Comparison of ENCODE assay signal across 9 cellular contexts in genomic region chr5:35478856-35479682, GRCh38.
DNase-seq lines count a peak whose midpoint lies in the region; ATAC-seq and TF ChIP-seq lines count a peak whose summit lies in the region.
"Had no signal": no experiment of that assay in that cellular context is flagged by ENCODE, and none has a peak within 500 bp of the region (broad histone marks: within the 10 kb centered on the region; RNA-seq: fewer than 3 reads in every experiment).

No MANE protein-coding gene starts in this region.

- 57 to 59% methylated on average over 5 of the region's 5 CpGs for WGBS in esophagus squamous epithelium, 2 donors

- POLR2A ChIA-PET in Caco-2 (lab: Charles Lee): interaction anchor here (0.6 kb wide), 2 partner anchors 539 to 563 kb away, joined by 3 to 5 read pairs; partner anchors contain the start of gene BRIX1

- TF ChIP-seq CTCF in esophagus squamous epithelium (IDR thresholded peaks at IDR 0.05) (no peak), progenitor cell of endocrine pancreas (IDR thresholded peaks at IDR 0.05; ENCODE audit: unreplicated experiment) (no peak), Caco-2 (IDR thresholded peaks at IDR 0.05; ENCODE audit: insufficient read depth in 1 of 2, low read depth in 1 of 2, low read length in 1 of 2, severe bottlenecking in 1 of 2, unreplicated experiment in 1 of 2) (no peak)

- intact Hi-C loops in esophagus squamous epithelium (cut with DNase I) (no loop called here), Caco-2 (cut with micrococcal nuclease; ENCODE audit: unreplicated experiment) (no loop called here)

- H3K36me3 Mint-ChIP-seq in progenitor cell of endocrine pancreas (ENCODE audit: insufficient read depth) (no peaks in the 10 kb centered on the region), Caco-2 (ENCODE audit: insufficient read depth, unreplicated experiment) (no peaks in the 10 kb centered on the region)

- H3K4me3 Mint-ChIP-seq in progenitor cell of endocrine pancreas (ENCODE audit: low read depth): no peak overlapping the region
- H3K4me3 Mint-ChIP-seq in Caco-2 (ENCODE audit: unreplicated experiment): no peak overlapping the region

- ATAC-seq in HG02870 (IDR thresholded peaks at IDR 0.05; ENCODE audit: unreplicated experiment): peak; percentile 72
- no peak for ATAC-seq in HG03457 (IDR thresholded peaks at IDR 0.05; ENCODE audit: unreplicated experiment)
- ATAC-seq: K562 had no signal

- CTCF ChIA-PET in Caco-2 (lab: Charles Lee): interaction anchor here (0.6 kb wide), 1 partner anchor 447 kb away, joined by 3 read pairs; no protein-coding TSS in a partner anchor

- peak overlapping the region in 3 of 4 donors; percentile 0 to 47 (median 17) for H3K4me3 ChIP-seq in esophagus squamous epithelium
- no peak overlapping the region for H3K4me3 ChIP-seq in Caco-2 (ENCODE audit: low read depth, low read length)
- H3K4me3 ChIP-seq: K562 had no signal

- H3K36me3 ChIP-seq in esophagus squamous epithelium: no peaks in the 10 kb centered on the region
- H3K36me3 ChIP-seq in Caco-2 (ENCODE audit: control insufficient read depth, insufficient read depth, low read length): no peaks in the 10 kb centered on the region

- no peaks in the 10 kb centered on the region for H3K9me3 Mint-ChIP-seq in progenitor cell of endocrine pancreas (ENCODE audit: low read depth)
- H3K9me3 Mint-ChIP-seq in Caco-2 (ENCODE audit: unreplicated experiment): no peaks in the 10 kb centered on the region

- H3K4me1 Mint-ChIP-seq in progenitor cell of endocrine pancreas (ENCODE audit: low read depth): peaks cover 24% of the 10 kb centered on the region
- H3K4me1 Mint-ChIP-seq in Caco-2 (ENCODE audit: low read depth, unreplicated experiment): no peaks in the 10 kb centered on the region

- no peaks in the 10 kb centered on the region for H3K27me3 Mint-ChIP-seq in progenitor cell of endocrine pancreas
- no peaks in the 10 kb centered on the region for H3K27me3 Mint-ChIP-seq in Caco-2 (ENCODE audit: insufficient read depth, unreplicated experiment)

- peak; percentile 59 for DNase-seq in ELR (ENCODE audit: low read depth)
- DNase-seq in SK-MEL-5 (ENCODE audit: low read depth, low spot score): peak; percentile 86
- no peak for DNase-seq in esophagus squamous epithelium (lab: John Stamatoyannopoulos, UW)
- no peak for DNase-seq in progenitor cell of endocrine pancreas (ENCODE audit: low spot score, unreplicated experiment)
- DNase-seq in NCI-H1436 (lab: John Stamatoyannopoulos, UW): no peak
- DNase-seq in Caco-2: no peak

- H3K4me1 ChIP-seq in esophagus squamous epithelium: peaks cover 0 to 15% (median 0%) of the 10 kb centered on the region in 3 donors
- peaks cover 14% of the 10 kb centered on the region for H3K4me1 ChIP-seq in Caco-2

- H3K27ac ChIP-seq in esophagus squamous epithelium: peak overlapping the region; percentile 45 to 69 (median 50)

- H3K27ac Mint-ChIP-seq in progenitor cell of endocrine pancreas: peak overlapping the region; percentile 94
- H3K27ac Mint-ChIP-seq in Caco-2 (ENCODE audit: unreplicated experiment): no peak overlapping the region

- BruUV-seq in Caco-2 (replicated peaks; lab: Mats Ljungman, UMichigan): no TSS peak

- H3K27me3 ChIP-seq in esophagus squamous epithelium: no peaks in the 10 kb centered on the region
- no peaks in the 10 kb centered on the region for H3K27me3 ChIP-seq in Caco-2 (replicated peaks; ENCODE audit: control insufficient read depth, insufficient read depth, low read length)

- in situ Hi-C loops in SK-MEL-5 (cut with HindIII; ENCODE audit: low pct_unique_long_range_greater_than_20kb, low sequenced_read_pairs): no loop called here

- TF ChIP-seq POLR2A in esophagus squamous epithelium (IDR thresholded peaks at IDR 0.05): no peak

- H3K9me3 ChIP-seq in esophagus squamous epithelium (no peaks in the 10 kb centered on the region), Caco-2 (no peaks in the 10 kb centered on the region)

Comparison
In these comparisons a context has a peak if more than half of its experiments do, and no peak if none do; other contexts are left out.
1. DNase-seq: peak in ELR (single experiment) and SK-MEL-5 (single experiment); none in esophagus squamous epithelium (single experiment), progenitor cell of endocrine pancreas (single experiment), NCI-H1436 (single experiment) and Caco-2 (0 of 2).